In genomic region chr5:75603421-75603820, GRCh38 we compare ENCODE assay signal across 20 cellular contexts. TPM values are rescaled to one million over a fixed set of nuclear protein-coding genes. Genes with fewer than 3 reads are reported as not detected.
DNase-seq lines count a peak whose midpoint lies in the region; ATAC-seq and TF ChIP-seq lines count a peak whose summit lies in the region.
"Had no signal": no experiment of that assay in that cellular context is flagged by ENCODE, and none has a peak within 500 bp of the region (broad histone marks: within the 10 kb centered on the region; RNA-seq: fewer than 3 reads in every experiment).

No MANE protein-coding gene starts in this region.

- H3K4me1 ChIP-seq in mucosa of descending colon (ENCODE audit: low read depth) (no peaks in the 10 kb centered on the region), HAP-1 (peaks cover 14% of the 10 kb centered on the region)
- H3K4me1 ChIP-seq: pancreas had no signal

- H3K27me3 ChIP-seq in HAP-1 (ENCODE audit: low read depth) = no peaks in the 10 kb centered on the region
- H3K27me3 ChIP-seq: pancreas had no signal

- H3K27ac Mint-ChIP-seq in mesothelial cell of epicardium = peak overlapping the region; percentile 81

- H3K27me3 Mint-ChIP-seq in mesothelial cell of epicardium (ENCODE audit: low read depth) = no peaks in the 10 kb centered on the region

- in situ Hi-C loops in HAP-1 (cut with MboI; ENCODE audit: low sequenced_read_pairs) = no loop called here

- peaks cover 40% of the 10 kb centered on the region for H3K4me1 Mint-ChIP-seq in mesothelial cell of epicardium

- DNase-seq in ELR (ENCODE audit: low read depth) (peak; percentile 47), amniotic epithelial cell (ENCODE audit: low read depth) (peak; percentile 92), fibroblast of the aortic adventitia (ENCODE audit: low read depth) (peak; percentile 95), mesothelial cell of epicardium (ENCODE audit: low spot score in 2 of 2, unreplicated experiment in 2 of 2) (no peak), A172 (ENCODE audit: low spot score) (no peak), mucosa of descending colon (no peak), HAP-1 (ENCODE audit: low spot score in 2 of 2) (no peak), caudate nucleus (lab: John Stamatoyannopoulos, UW) (no peak)
- DNase-seq: activated effector memory CD4-positive, alpha-beta T cell treated with Interleukin-2 at 50 U/mL for 16 hours; amniotic stem cell; cortex of kidney; GF-D8; hippocampal formation; left colon; NCI-H2081 treated with DMSO at 0.1 percent for 48 hours; NCI-H526; pancreas; stimulated activated CD4-positive, alpha-beta T cell treated with anti-CD3 and anti-CD28 coated beads, Interleukin-4, amount 100 ng/mL, for 4 hours; stimulated activated CD8-positive, alpha-beta memory T cell treated with anti-CD3 and anti-CD28 coated beads, Interleukin-4, amount 100 ng/mL, for 48 hours had no signal

- H3K9me3 Mint-ChIP-seq in mesothelial cell of epicardium = no peaks in the 10 kb centered on the region

- ATAC-seq in mucosa of descending colon = no peak
- ATAC-seq: activated CD4-positive, CD25-positive, alpha-beta regulatory T cell treated with anti-CD3 and anti-CD28 coated beads, Interleukin-2, amount 50 U/mL, for 24 hours; left colon; pancreas had no signal

- H3K4me3 ChIP-seq in fibroblast of the aortic adventitia (ENCODE audit: low read depth, low read length) (no peak overlapping the region), mucosa of descending colon (no peak overlapping the region), HAP-1 (no peak overlapping the region)
- H3K4me3 ChIP-seq: pancreas had no signal

- H3K9me3 ChIP-seq in mucosa of descending colon (no peaks in the 10 kb centered on the region), HAP-1 (no peaks in the 10 kb centered on the region)
- H3K9me3 ChIP-seq: pancreas had no signal

- no peak overlapping the region for H3K27ac ChIP-seq in caudate nucleus (ENCODE audit: low read depth, low read length)
- H3K27ac ChIP-seq: pancreas had no signal

- intact Hi-C loops in mucosa of descending colon (cut with DNase I, micrococcal nuclease) = no loop called here

- H3K36me3 ChIP-seq in mucosa of descending colon (ENCODE audit: low read depth) (no peaks in the 10 kb centered on the region), HAP-1 (replicated peaks) (no peaks in the 10 kb centered on the region)
- H3K36me3 ChIP-seq: pancreas had no signal

- H3K4me3 Mint-ChIP-seq in mesothelial cell of epicardium = no peak overlapping the region

- peaks cover 6% of the 10 kb centered on the region for H3K36me3 Mint-ChIP-seq in mesothelial cell of epicardium

- TF ChIP-seq CTCF in fibroblast of the aortic adventitia (IDR thresholded peaks at IDR 0.05; ENCODE audit: insufficient read depth, low read length) = no peak
- no peak for TF ChIP-seq CTCF in mesothelial cell of epicardium (IDR thresholded peaks at IDR 0.05; ENCODE audit: unreplicated experiment)
- no peak for TF ChIP-seq CTCF in mucosa of descending colon (IDR thresholded peaks at IDR 0.05)

RNA-seq across cellular contexts. Expression of gene ANKDD1B, which starts 7.8 kb away (rescaled TPM):
- 0.45 and 3.8 TPM in 2 replicates for total RNA-seq in fibroblast of the aortic adventitia (ENCODE audit: low replicate concordance)
- 0.95 to 1.5 TPM (median 1.1 TPM) in 3 replicates for total RNA-seq in mesothelial cell of epicardium
- total RNA-seq in A172 (2014; rRNA removed; shearing (Covaris generic)) = not detected in 2 replicates
- total RNA-seq in mucosa of descending colon = 1 to 10 TPM; 4.0 to 9.2 (median 8.0) TPM

Comparison
In these comparisons a context has a peak if more than half of its experiments do, and no peak if none do; other contexts are left out.
1. DNase-seq: peak in ELR (single experiment), amniotic epithelial cell (single experiment) and fibroblast of the aortic adventitia (single experiment); none in mesothelial cell of epicardium (0 of 2), A172 (single experiment), mucosa of descending colon (0 of 3), HAP-1 (0 of 2) and caudate nucleus (0 of 61).